In the genomic region with DNA sequence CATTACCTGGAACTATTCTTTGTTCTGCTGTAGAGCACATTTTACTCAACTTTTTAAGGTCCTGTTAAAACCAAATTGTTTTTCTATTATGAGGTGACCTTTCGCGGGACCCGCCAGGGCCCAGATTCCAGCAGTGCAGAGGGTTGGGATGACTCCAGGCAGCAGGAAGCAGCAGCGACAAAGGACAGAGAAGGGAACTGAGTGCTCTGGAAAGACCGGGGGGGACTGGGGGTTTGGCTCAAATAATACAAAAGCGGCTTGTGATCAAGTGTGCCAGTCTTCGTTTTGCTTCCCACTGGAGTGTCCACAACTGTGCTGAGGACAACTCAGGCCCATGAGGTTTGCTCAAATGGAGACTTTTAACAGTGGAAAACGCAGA, we compare ENCODE assay signal across 16 cellular contexts. TPM values are rescaled to one million over a fixed set of nuclear protein-coding genes. Genes with fewer than 3 reads are reported as not detected.
DNase-seq lines count a peak whose midpoint lies in the region; ATAC-seq, FAIRE-seq and TF ChIP-seq lines count a peak whose summit lies in the region.
"Had no signal": no experiment of that assay in that cellular context is flagged by ENCODE, and none has a peak within 500 bp of the region (broad histone marks: within the 10 kb centered on the region; RNA-seq: fewer than 3 reads in every experiment).

No MANE protein-coding gene starts in this region.

- no peaks in the 10 kb centered on the region for H3K9me3 Mint-ChIP-seq in HFFc6
- H3K9me3 Mint-ChIP-seq: activated CD4-positive, alpha-beta memory T cell treated with anti-CD3 and anti-CD28 coated beads for 36 hours; central memory CD8-positive, alpha-beta T cell had no signal

- no peak for TF ChIP-seq RAD21 in HepG2 (CRISPR knock-in tag; IDR thresholded peaks at IDR 0.05)

- ATAC-seq in HepG2 (peak; percentile 37), gastrocnemius medialis (peak; percentile 15 to 53), HG02798 (IDR thresholded peaks at IDR 0.05; ENCODE audit: poor library complexity, unreplicated experiment) (no peak)

- TF ChIP-seq EP300 in HepG2 (IDR thresholded peaks at IDR 0.05; ENCODE audit: low read depth in 2 of 2, low read length in 2 of 2) (no peak), HepG2 (CRISPR knock-in tag; IDR thresholded peaks at IDR 0.05; ENCODE audit: borderline replicate concordance) (no peak)

- H3K4me1 ChIP-seq in ectodermal cell (ENCODE audit: control insufficient read depth, insufficient read depth, low read length) (peaks cover 20% of the 10 kb centered on the region), HepG2 (ENCODE audit: insufficient read depth, low read length) (no peaks in the 10 kb centered on the region), gastrocnemius medialis (peaks cover 36 to 47% of the 10 kb centered on the region in 2 donors)

- CTCF ChIA-PET in HepG2 (lab: Yijun Ruan, JAX; ENCODE audit: low intra/inter-chr PET ratio, low total read pairs): no interaction called here

- peak overlapping the region; percentile 19 for H3K27ac ChIP-seq in ectodermal cell (ENCODE audit: insufficient read depth, low read depth, low read length, poor library complexity, severe bottlenecking)
- no peak overlapping the region for H3K27ac ChIP-seq in HepG2 (ENCODE audit: extremely low read length, insufficient read depth, low read length)
- H3K27ac ChIP-seq in gastrocnemius medialis: peak overlapping the region; percentile 49 to 68 (median 65)

- TF ChIP-seq POLR2A in HepG2 (IDR thresholded peaks at IDR 0.05; ENCODE audit: insufficient read depth in 1 of 2, low read depth in 2 of 2, low read length in 2 of 2): no peak
- no peak for TF ChIP-seq POLR2A in gastrocnemius medialis (IDR thresholded peaks at IDR 0.05)

- intact Hi-C loops in HepG2 (cut with micrococcal nuclease; ENCODE audit: unreplicated experiment): no loop called here
- intact Hi-C loops in gastrocnemius medialis (cut with DNase I; ENCODE audit: low total_unique reads): no loop called here

- H3K79me2 ChIP-seq in HepG2 (ENCODE audit: insufficient read depth, low read length): no peaks in the 10 kb centered on the region

- peaks cover 7% of the 10 kb centered on the region for H3K36me3 Mint-ChIP-seq in HFFc6 (ENCODE audit: low read depth)

- no peak overlapping the region for H3K4me2 ChIP-seq in HepG2 (ENCODE audit: low read depth, low read length)

- in situ Hi-C loops in HepG2 (cut with HindIII; ENCODE audit: extremely low pct_ligation_motif_present, low pct_unique_long_range_greater_than_20kb): no loop called here
- in situ Hi-C loops in gastrocnemius medialis (cut with MboI; ENCODE audit: low sequenced_read_pairs in 4 of 4): no loop called here

- peak overlapping the region; percentile 4; the same call in 1 of the 2 replicates for H3K27ac Mint-ChIP-seq in HFFc6
- H3K27ac Mint-ChIP-seq: activated CD4-positive, alpha-beta memory T cell treated with anti-CD3 and anti-CD28 coated beads for 36 hours; B cell had no signal

- no peak for DNase-seq in HFFc6
- no peak for DNase-seq in HepG2 (ENCODE audit: low spot score)
- DNase-seq in gastrocnemius medialis: no peak
- DNase-seq in HuH-7 (ENCODE audit: low spot score): no peak
- DNase-seq in NCI-H526 treated with DMSO at 0.1 percent for 48 hours (lab: John Stamatoyannopoulos, UW): no peak
- no peak for DNase-seq in amniotic stem cell (lab: John Stamatoyannopoulos, UW)
- DNase-seq: activated CD4-positive, alpha-beta memory T cell treated with anti-CD3 and anti-CD28 coated beads for 36 hours; activated effector memory CD4-positive, alpha-beta T cell treated with anti-CD3 and anti-CD28 coated beads, Interleukin-2, amount 50 U/mL, for 16 hours; NCI-H2029; NCI-H748 treated with DMSO at 0.1 percent for 48 hours; stimulated activated CD4-positive, alpha-beta T cell treated with anti-CD3 and anti-CD28 coated beads, Interleukin-4, amount 100 ng/mL, for 1 hour had no signal

- TF ChIP-seq CTCF in HFFc6 (IDR thresholded peaks at IDR 0.05) (no peak), HepG2 (CRISPR knock-in tag; IDR thresholded peaks at IDR 0.05) (no peak), gastrocnemius medialis (IDR thresholded peaks at IDR 0.05 in 4 of 5, conservative IDR thresholded peaks at IDR 0.05 in 1 of 5) (no peak)

- H3K4me3 ChIP-seq in ectodermal cell (ENCODE audit: insufficient read depth, low read depth, low read length) (no peak overlapping the region), HepG2 (replicated peaks in 1 of 3; ENCODE audit: insufficient read depth in 1 of 3, low read depth in 2 of 3, low read length in 3 of 3) (no peak overlapping the region), gastrocnemius medialis (no peak overlapping the region)
- H3K4me3 ChIP-seq: lung had no signal

- no peak overlapping the region for H3K9ac ChIP-seq in HepG2 (ENCODE audit: insufficient read depth, low read depth, low read length)

- H3K27me3 Mint-ChIP-seq in HFFc6 (ENCODE audit: insufficient read depth): peaks cover 5% of the 10 kb centered on the region
- H3K27me3 Mint-ChIP-seq: activated CD4-positive, alpha-beta memory T cell treated with anti-CD3 and anti-CD28 coated beads for 36 hours; B cell; central memory CD8-positive, alpha-beta T cell had no signal

- no peak overlapping the region for H3K4me3 Mint-ChIP-seq in HFFc6
- H3K4me3 Mint-ChIP-seq: activated CD4-positive, alpha-beta memory T cell treated with anti-CD3 and anti-CD28 coated beads for 36 hours; B cell; central memory CD8-positive, alpha-beta T cell had no signal

- H3K36me3 ChIP-seq in ectodermal cell (ENCODE audit: control insufficient read depth, insufficient read depth, low read length): peaks cover 4% of the 10 kb centered on the region
- peaks cover 3 to 7% of the 10 kb centered on the region in 2 experiments; a peak in 4 of 5 replicates for H3K36me3 ChIP-seq in HepG2 (replicated peaks in 1 of 2; ENCODE audit: control insufficient read depth in 1 of 2, insufficient read depth in 2 of 2, low read length in 2 of 2)
- peaks cover 0 to 13% of the 10 kb centered on the region in 2 donors for H3K36me3 ChIP-seq in gastrocnemius medialis

- FAIRE-seq in HepG2 (lab: Jason Lieb, UNC): no peak

- H3K27me3 ChIP-seq in ectodermal cell (ENCODE audit: control insufficient read depth, insufficient read depth, low read length, poor library complexity, severe bottlenecking): no peaks in the 10 kb centered on the region
- H3K27me3 ChIP-seq in HepG2 (ENCODE audit: control insufficient read depth in 1 of 2, insufficient read depth in 2 of 2, low read length in 2 of 2): no peaks in the 10 kb centered on the region
- no peaks in the 10 kb centered on the region for H3K27me3 ChIP-seq in gastrocnemius medialis

- no peaks in the 10 kb centered on the region for H4K20me1 ChIP-seq in HepG2 (ENCODE audit: insufficient read depth, low read length)

- H2AFZ ChIP-seq in HepG2 (ENCODE audit: low read length): no peak overlapping the region

- WGBS in ectodermal cell, 2 experiments: 74 to 77% methylated on average over 8 of the region's 8 CpGs
- 98% methylated on average over 8 of the region's 8 CpGs for WGBS in HepG2 (ENCODE audit: low lambda C conversion rate)

- H3K9me3 ChIP-seq in ectodermal cell (ENCODE audit: control insufficient read depth, low read length) (no peaks in the 10 kb centered on the region), HepG2 (ENCODE audit: low read length) (no peaks in the 10 kb centered on the region), gastrocnemius medialis (no peaks in the 10 kb centered on the region)

- POLR2A ChIA-PET in HepG2 (lab: Yijun Ruan, JAX): no interaction called here

- peaks cover 34% of the 10 kb centered on the region for H3K4me1 Mint-ChIP-seq in HFFc6 (ENCODE audit: low read depth)
- H3K4me1 Mint-ChIP-seq: B cell; central memory CD8-positive, alpha-beta T cell had no signal

- BruUV-seq in HepG2 (replicated peaks; lab: Mats Ljungman, UMichigan): no TSS peak

TF ChIP-seq in HepG2, 621 proteins besides CTCF, POLR2A, EP300 and RAD21 (continues in another document):
- TF ChIP-seq ZNF331 (CRISPR knock-in tag; IDR thresholded peaks at IDR 0.05) (no peak), ZMAT5 (CRISPR knock-in tag; IDR thresholded peaks at IDR 0.05; ENCODE audit: borderline replicate concordance, low read depth) (no peak), MYC (CRISPR knock-in tag; IDR thresholded peaks at IDR 0.05; ENCODE audit: borderline replicate concordance) (no peak), ZNF337 (CRISPR knock-in tag; IDR thresholded peaks at IDR 0.05; ENCODE audit: borderline replicate concordance, low read depth) (no peak), SIN3B (IDR thresholded peaks at IDR 0.05; ENCODE audit: low read length) (no peak)

RNA-seq across cellular contexts. Expression of gene ANKRD10, which starts 26.9 kb away (rescaled TPM):
- total RNA-seq in HFFc6 (2021; fragmentation: NEBNext Ultra II Directional; extraction: Animal tissue kit (Norgen Biotek cat#: 25700)): 10 to 100 TPM; 27.1 to 37.2 (median 33.5) TPM
- polyA plus RNA-seq in ectodermal cell (2013, experiment 1 of 4): 173 TPM
- polyA plus RNA-seq in ectodermal cell (2013, experiment 2 of 4): 208 TPM
- 166 TPM for polyA plus RNA-seq in ectodermal cell (2013, experiment 3 of 4)
- polyA plus RNA-seq in ectodermal cell (2013, experiment 4 of 4): 189 TPM
- 59.6 and 108 TPM in 2 replicates for total RNA-seq in HepG2 (2016; rRNA removed; fragmentation: Illumina TruSeq; extraction: Trizol)
- total RNA-seq in HepG2 (2016; cell fraction: cytosol; rRNA removed; fragmentation: Illumina TruSeq; extraction: Trizol; ENCODE audit: low read depth): 10.2 and 11.9 TPM in 2 replicates
- 59.3 and 98.0 TPM in 2 replicates for total RNA-seq in HepG2 (2016; cell fraction: insoluble cytoplasmic fraction; rRNA removed; fragmentation: Illumina TruSeq; extraction: Trizol)
- 24.2 and 38.1 TPM in 2 replicates for total RNA-seq in HepG2 (2016; cell fraction: membrane; rRNA removed; fragmentation: Illumina TruSeq; extraction: Trizol)
- 241 and 262 TPM in 2 replicates for total RNA-seq in HepG2 (2016; cell fraction: nucleus; rRNA removed; fragmentation: Illumina TruSeq; extraction: Trizol)
- 102 and 115 TPM in 2 replicates for polyA plus RNA-seq in HepG2 (2011; rRNA removed)
- 39.3 and 39.6 TPM in 2 replicates for polyA plus RNA-seq in HepG2 (2011; cell fraction: cytosol; rRNA removed)
- 243 and 276 TPM in 2 replicates for polyA plus RNA-seq in HepG2 (2011; cell fraction: nucleus; rRNA removed)
- polyA plus RNA-seq in HepG2 (2012): 63.9 and 67.7 TPM in 2 replicates
- polyA plus RNA-seq in HepG2 (2016; cell fraction: cytosol; fragmentation: Illumina TruSeq; extraction: Trizol; ENCODE audit: low read depth): 5.5 and 5.7 TPM in 2 replicates
- polyA plus RNA-seq in HepG2 (2016; cell fraction: insoluble cytoplasmic fraction; fragmentation: Illumina TruSeq; extraction: Trizol; ENCODE audit: low read depth): 41.1 and 41.5 TPM in 2 replicates
- polyA plus RNA-seq in HepG2 (2016; cell fraction: membrane; fragmentation: Illumina TruSeq; extraction: Trizol; ENCODE audit: low read depth): 14.4 and 23.2 TPM in 2 replicates
- polyA plus RNA-seq in HepG2 (2016; cell fraction: nucleus; fragmentation: Illumina TruSeq; extraction: Trizol; ENCODE audit: insufficient read depth, low read depth): 283 and 324 TPM in 2 replicates
- polyA minus RNA-seq in HepG2 (2011; rRNA and poly(A)+ RNA removed; ENCODE audit: low replicate concordance): 88.1 and 160 TPM in 2 replicates
- polyA minus RNA-seq in HepG2 (2011; cell fraction: cytosol; rRNA and poly(A)+ RNA removed): 46.2 and 49.6 TPM in 2 replicates
- 521 and 529 TPM in 2 replicates for polyA minus RNA-seq in HepG2 (2011; cell fraction: nucleus; rRNA and poly(A)+ RNA removed)
- 100 to 1,000 TPM; 145 to 381 (median 164) TPM for total RNA-seq in gastrocnemius medialis
